ENCODE assay signal across 24 cellular contexts in genomic region chr6:42899871-42900270, GRCh38. TPM values are rescaled to one million over a fixed set of nuclear protein-coding genes. Genes with fewer than 3 reads are reported as not detected.
A peak's percentile ranks its signal among the peaks of the same experiment; 100 is the strongest.
DNase-seq lines count a peak whose midpoint lies in the region; ATAC-seq, FAIRE-seq and TF ChIP-seq lines count a peak whose summit lies in the region.
"Had no signal": no experiment of that assay in that cellular context is flagged by ENCODE, and none has a peak within 500 bp of the region (broad histone marks: within the 10 kb centered on the region; RNA-seq: fewer than 3 reads in every experiment).

No MANE protein-coding gene starts in this region.

- FAIRE-seq in endothelial cell of umbilical vein (lab: Jason Lieb, UNC): peak; percentile 72
- FAIRE-seq: GM12891 had no signal

- intact Hi-C loops in mammary epithelial cell (cut with micrococcal nuclease) (loop anchor here (1.0 to 2.0 kb wide), 6 partner anchors 115 to 363 kb away; partner anchors contain the start of genes KLC4, KLHDC3 and MRPL2), MCF 10A (cut with micrococcal nuclease) (loop anchor here (1.0 to 5.0 kb wide), 3 partner anchors 173 to 597 kb away; no protein-coding TSS in a partner anchor), endothelial cell of umbilical vein (cut with micrococcal nuclease) (loop anchor here (1.0 to 10.0 kb wide), 8 partner anchors 10 to 605 kb away; partner anchors contain the start of genes GNMT and PPP2R5D), tibial artery (cut with DNase I; ENCODE audit: low total_unique reads) (loop anchor here (2.0 to 10.0 kb wide), 2 partner anchors 75 to 243 kb away; partner anchors contain the start of gene PEX6), prostate gland (cut with DNase I) (loop anchor here (5.0 kb wide), 2 partner anchors 82 to 112 kb away; partner anchors contain the start of genes KLHDC3, MEA1 and PPP2R5D)

- no peak overlapping the region for H3K4me3 ChIP-seq in mammary epithelial cell (replicated peaks in 1 of 3; ENCODE audit: insufficient read depth in 1 of 3, low read depth in 2 of 3, low read length in 3 of 3)
- H3K4me3 ChIP-seq in endothelial cell of umbilical vein (replicated peaks in 1 of 3; ENCODE audit: insufficient read depth in 1 of 3, low read depth in 1 of 3, low read length in 3 of 3): no peak overlapping the region
- no peak overlapping the region for H3K4me3 ChIP-seq in tibial artery
- H3K4me3 ChIP-seq in prostate gland: no peak overlapping the region
- H3K4me3 ChIP-seq: breast epithelium, suprapubic skin had no signal

- WGBS in mammary epithelial cell (ENCODE audit: low coverage, missing lambda C conversion rate): 29% methylated on average over 8 of the region's 8 CpGs
- 56% methylated on average over 8 of the region's 8 CpGs for WGBS in prostate gland

- H3K27ac Mint-ChIP-seq in MCF 10A (ENCODE audit: low read depth, unreplicated experiment): no peak overlapping the region
- H3K27ac Mint-ChIP-seq: activated naive CD8-positive, alpha-beta T cell treated with anti-CD3 and anti-CD28 coated beads, Interleukin-2, amount 50 U/mL, for 24 hours; immature natural killer cell had no signal

- H3K4me1 ChIP-seq in mammary epithelial cell (ENCODE audit: insufficient read depth, low read length) (peaks cover 8% of the 10 kb centered on the region), endothelial cell of umbilical vein (ENCODE audit: control insufficient read depth, extremely low read depth, insufficient read depth, low read length) (peaks cover 7% of the 10 kb centered on the region), tibial artery (peaks cover 0 to 24% (median 15%) of the 10 kb centered on the region in 4 donors), prostate gland (replicated peaks) (peaks cover 6% of the 10 kb centered on the region)
- H3K4me1 ChIP-seq: breast epithelium had no signal

- TF ChIP-seq CTCF in mammary epithelial cell (conservative IDR thresholded peaks at IDR 0.05 in 1 of 2, IDR thresholded peaks at IDR 0.05 in 1 of 2; ENCODE audit: extremely low read depth in 1 of 2, insufficient read depth in 1 of 2, low read depth in 1 of 2, low read length in 2 of 2) (no peak), MCF 10A (IDR thresholded peaks at IDR 0.05; ENCODE audit: unreplicated experiment) (no peak), endothelial cell of umbilical vein (IDR thresholded peaks at IDR 0.05; ENCODE audit: extremely low read depth in 1 of 2, insufficient read depth in 1 of 2, low read depth in 1 of 2, low read length in 2 of 2) (no peak), tibial artery (IDR thresholded peaks at IDR 0.05) (no peak), prostate gland (IDR thresholded peaks at IDR 0.05) (no peak)

- H3K36me3 ChIP-seq in mammary epithelial cell (ENCODE audit: insufficient read depth, low read length): no peaks in the 10 kb centered on the region
- no peaks in the 10 kb centered on the region for H3K36me3 ChIP-seq in endothelial cell of umbilical vein (ENCODE audit: control insufficient read depth in 2 of 2, extremely low read depth in 1 of 2, insufficient read depth in 2 of 2, low read length in 2 of 2)
- no peaks in the 10 kb centered on the region for H3K36me3 ChIP-seq in tibial artery
- H3K36me3 ChIP-seq in prostate gland: no peaks in the 10 kb centered on the region
- H3K36me3 ChIP-seq: breast epithelium, suprapubic skin had no signal

- no peak for ATAC-seq in GM18520 (IDR thresholded peaks at IDR 0.05; ENCODE audit: unreplicated experiment)
- ATAC-seq: activated naive CD8-positive, alpha-beta T cell treated with anti-CD3 and anti-CD28 coated beads, Interleukin-2, amount 50 U/mL, for 24 hours had no signal

- H3K79me2 ChIP-seq in mammary epithelial cell (ENCODE audit: insufficient read depth, low read length) (no peaks in the 10 kb centered on the region), endothelial cell of umbilical vein (ENCODE audit: control insufficient read depth, insufficient read depth, low read length) (no peaks in the 10 kb centered on the region)

- in situ Hi-C loops in mammary epithelial cell (cut with MboI; ENCODE audit: low sequenced_read_pairs in 2 of 2): loop anchor here in 1 of 2 donors (10.0 to 25.0 kb wide), 2 partner anchors 235 to 688 kb away; partner anchors contain the start of gene MRPS10

- H3K9ac ChIP-seq in mammary epithelial cell (ENCODE audit: insufficient read depth, low read length): no peak overlapping the region
- no peak overlapping the region for H3K9ac ChIP-seq in endothelial cell of umbilical vein (replicated peaks; ENCODE audit: extremely low read depth, insufficient read depth, low read length)

- no peaks in the 10 kb centered on the region for H3K9me3 ChIP-seq in mammary epithelial cell (replicated peaks; ENCODE audit: insufficient read depth, low read length)
- H3K9me3 ChIP-seq in endothelial cell of umbilical vein (replicated peaks; ENCODE audit: control insufficient read depth, insufficient read depth, low read length): no peaks in the 10 kb centered on the region
- H3K9me3 ChIP-seq in tibial artery: no peaks in the 10 kb centered on the region
- H3K9me3 ChIP-seq in prostate gland: no peaks in the 10 kb centered on the region
- H3K9me3 ChIP-seq: breast epithelium, suprapubic skin had no signal

- no peaks in the 10 kb centered on the region for H3K36me3 Mint-ChIP-seq in MCF 10A (ENCODE audit: insufficient read depth, unreplicated experiment)
- H3K36me3 Mint-ChIP-seq: immature natural killer cell had no signal

- CTCF ChIA-PET in mammary epithelial cell (lab: Charles Lee; ENCODE audit: low non-redundant PET): no interaction called here
- CTCF ChIA-PET in MCF 10A (lab: Yijun Ruan, JAX): interaction anchor here (0.6 to 2.4 kb wide), 14 partner anchors 8 to 1181 kb away, joined by 3 to 12 read pairs (median 4); partner anchors contain the start of genes CNPY3, KLHDC3, MEA1 and PEX6
- CTCF ChIA-PET in endothelial cell of umbilical vein (lab: Charles Lee): interaction anchor here (1.1 to 3.6 kb wide), 10 partner anchors 15 to 434 kb away, joined by 3 to 28 read pairs (median 4); partner anchors contain the start of genes CNPY3, KLHDC3 and MEA1

- H3K4me2 ChIP-seq in mammary epithelial cell (ENCODE audit: insufficient read depth, low read depth, low read length) (no peak overlapping the region), endothelial cell of umbilical vein (ENCODE audit: insufficient read depth, low read length) (peak overlapping the region; percentile 36)

- H3K27me3 Mint-ChIP-seq in MCF 10A (ENCODE audit: insufficient read depth, unreplicated experiment): no peaks in the 10 kb centered on the region
- H3K27me3 Mint-ChIP-seq: activated naive CD8-positive, alpha-beta T cell treated with anti-CD3 and anti-CD28 coated beads, Interleukin-2, amount 50 U/mL, for 24 hours had no signal

- H3K4me3 Mint-ChIP-seq in MCF 10A (ENCODE audit: unreplicated experiment): no peak overlapping the region
- H3K4me3 Mint-ChIP-seq: activated naive CD8-positive, alpha-beta T cell treated with anti-CD3 and anti-CD28 coated beads, Interleukin-2, amount 50 U/mL, for 24 hours; immature natural killer cell had no signal

- POLR2A ChIA-PET in MCF 10A (lab: Yijun Ruan, JAX) (interaction anchor here (1.8 to 4.3 kb wide), 3 partner anchors 9 to 79 kb away, joined by 7 to 23 read pairs (median 16); partner anchors contain the start of genes PEX6 and RPL7L1), endothelial cell of umbilical vein (lab: Charles Lee) (no interaction called here)

- DNase-seq in mammary epithelial cell (no peak), MCF 10A (ENCODE audit: unreplicated experiment) (no peak), NCI-H69 (lab: John Stamatoyannopoulos, UW) (peak; percentile 81), endothelial cell of umbilical vein (ENCODE audit: low read depth, low spot score) (peak; percentile 41), tibial artery (no peak), prostate gland (ENCODE audit: low spot score) (no peak), GF-D8 (lab: John Stamatoyannopoulos, UW) (no peak)
- DNase-seq: activated CD4-positive, alpha-beta T cell treated with anti-CD3 and anti-CD28 coated beads, Interleukin-2, amount 50 U/mL, for 1 hour; activated CD8-positive, alpha-beta memory T cell treated with anti-CD3 and anti-CD28 coated beads, Interleukin-2, amount 50 U/mL, for 48 hours; activated naive CD8-positive, alpha-beta T cell treated with anti-CD3 and anti-CD28 coated beads, Interleukin-2, amount 50 U/mL, for 24 hours; cortex of kidney; DMS153; immature natural killer cell; NCI-H226; nucleus accumbens; retina; T-helper 2 cell had no signal

- no peaks in the 10 kb centered on the region for H3K27me3 ChIP-seq in mammary epithelial cell (ENCODE audit: insufficient read depth, low read length)
- H3K27me3 ChIP-seq in endothelial cell of umbilical vein (ENCODE audit: control insufficient read depth in 2 of 2, insufficient read depth in 2 of 2, low read length in 2 of 2): no peaks in the 10 kb centered on the region
- no peaks in the 10 kb centered on the region for H3K27me3 ChIP-seq in tibial artery
- H3K27me3 ChIP-seq in prostate gland (replicated peaks; ENCODE audit: insufficient read depth): no peaks in the 10 kb centered on the region
- H3K27me3 ChIP-seq: breast epithelium, suprapubic skin had no signal

- peak overlapping the region; percentile 54 for H2AFZ ChIP-seq in mammary epithelial cell (ENCODE audit: low read depth, low read length)
- H2AFZ ChIP-seq in endothelial cell of umbilical vein (ENCODE audit: low read depth, low read length): peak overlapping the region; percentile 77

- H3K4me1 Mint-ChIP-seq in MCF 10A (ENCODE audit: insufficient read depth, unreplicated experiment): peaks cover 14% of the 10 kb centered on the region

- H3K27ac ChIP-seq in mammary epithelial cell (ENCODE audit: insufficient read depth, low read depth, low read length) (no peak overlapping the region), endothelial cell of umbilical vein (ENCODE audit: insufficient read depth, low read depth, low read length) (no peak overlapping the region), tibial artery (peak overlapping the region; percentile 11 to 36), prostate gland (no peak overlapping the region)
- H3K27ac ChIP-seq: breast epithelium, epithelial cell of prostate, suprapubic skin had no signal

- TF ChIP-seq POLR2A in endothelial cell of umbilical vein (IDR thresholded peaks at IDR 0.05; ENCODE audit: low read depth, low read length) (no peak), prostate gland (IDR thresholded peaks at IDR 0.05) (no peak)

- no peaks in the 10 kb centered on the region for H3K9me3 Mint-ChIP-seq in MCF 10A (ENCODE audit: unreplicated experiment)
- H3K9me3 Mint-ChIP-seq: activated naive CD8-positive, alpha-beta T cell treated with anti-CD3 and anti-CD28 coated beads, Interleukin-2, amount 50 U/mL, for 24 hours; immature natural killer cell had no signal

- H4K20me1 ChIP-seq in mammary epithelial cell (ENCODE audit: insufficient read depth, low read length) (no peaks in the 10 kb centered on the region), endothelial cell of umbilical vein (replicated peaks; ENCODE audit: control insufficient read depth, extremely low read depth, insufficient read depth, low read length) (no peaks in the 10 kb centered on the region)

- dilution Hi-C loops in mammary epithelial cell (cut with HindIII; ENCODE audit: low sequenced_read_pairs): no loop called here
- dilution Hi-C loops in endothelial cell of umbilical vein (cut with MboI; ENCODE audit: extremely low pct_ligation_motif_present, low sequenced_read_pairs): no loop called here

- H3K9me1 ChIP-seq in endothelial cell of umbilical vein (replicated peaks; ENCODE audit: control insufficient read depth, extremely low read depth, insufficient read depth, low read length): no peaks in the 10 kb centered on the region

- BruUV-seq in mammary epithelial cell (replicated peaks; lab: Mats Ljungman, UMichigan) (no TSS peak), MCF 10A (replicated peaks; lab: Mats Ljungman, UMichigan) (no TSS peak), endothelial cell of umbilical vein (replicated peaks; lab: Mats Ljungman, UMichigan) (no TSS peak)

RNA-seq across cellular contexts. Expression of gene PTCRA, which starts 16.0 kb away (rescaled TPM):
- total RNA-seq in mammary epithelial cell (not detected), MCF 10A (2022) (not detected in 2 replicates), endothelial cell of umbilical vein (not detected in 2 replicates), prostate gland (not detected)
- polyA plus RNA-seq in mammary epithelial cell (not detected), endothelial cell of umbilical vein (0.13 TPM in 1 of 2 replicates, not detected in the other)
- polyA minus RNA-seq in mammary epithelial cell (not detected), endothelial cell of umbilical vein (0.29 TPM in 1 of 2 replicates, not detected in the other)
- not detected in 2 replicates for polyA plus RNA-seq in endothelial cell of umbilical vein (2011; cell fraction: cytosol; rRNA removed)
- not detected in 2 replicates for polyA plus RNA-seq in endothelial cell of umbilical vein (2011; cell fraction: nucleus; rRNA removed)
- polyA plus RNA-seq in endothelial cell of umbilical vein (2012): not detected in 2 replicates
- not detected for polyA minus RNA-seq in endothelial cell of umbilical vein (2011; cell fraction: cytosol; rRNA and poly(A)+ RNA removed)
- polyA minus RNA-seq in endothelial cell of umbilical vein (2011; cell fraction: nucleus; rRNA and poly(A)+ RNA removed): not detected in 2 replicates
- total RNA-seq: breast epithelium, fibroblast of villous mesenchyme, H4, suprapubic skin had no signal

RNA-seq across cellular contexts. Expression of gene RPL7L1, which starts 20.5 kb away (rescaled TPM):
- total RNA-seq in mammary epithelial cell: 100 to 1,000 TPM; 102 to 106 TPM
- polyA plus RNA-seq in mammary epithelial cell: 51.7 TPM
- 88.3 TPM for polyA minus RNA-seq in mammary epithelial cell
- total RNA-seq in MCF 10A (2022): 121 and 123 TPM in 2 replicates
- total RNA-seq in endothelial cell of umbilical vein: 94.4 and 103 TPM in 2 replicates
- polyA plus RNA-seq in endothelial cell of umbilical vein: 31.1 and 36.9 TPM in 2 replicates
- 45.1 and 46.4 TPM in 2 replicates for polyA plus RNA-seq in endothelial cell of umbilical vein (2011; cell fraction: cytosol; rRNA removed)
- 22.7 and 29.3 TPM in 2 replicates for polyA plus RNA-seq in endothelial cell of umbilical vein (2011; cell fraction: nucleus; rRNA removed)
- 76.1 and 116 TPM in 2 replicates for polyA plus RNA-seq in endothelial cell of umbilical vein (2012)
- polyA minus RNA-seq in endothelial cell of umbilical vein: 48.1 and 48.9 TPM in 2 replicates
- polyA minus RNA-seq in endothelial cell of umbilical vein (2011; cell fraction: cytosol; rRNA and poly(A)+ RNA removed): 47.2 TPM
- 33.2 and 38.6 TPM in 2 replicates for polyA minus RNA-seq in endothelial cell of umbilical vein (2011; cell fraction: nucleus; rRNA and poly(A)+ RNA removed)
- 10 to 100 TPM; 79.0 to 79.8 TPM for total RNA-seq in prostate gland

RNA-seq across cellular contexts. Expression of gene CNPY3, which starts 29.4 kb away (rescaled TPM):
- total RNA-seq in mammary epithelial cell (10 to 100 TPM; 30.6 to 33.0 TPM), MCF 10A (2022) (21.9 and 22.5 TPM in 2 replicates), endothelial cell of umbilical vein (43.3 and 53.1 TPM in 2 replicates), prostate gland (10 to 100 TPM; 52.3 to 68.5 TPM)
- polyA plus RNA-seq in mammary epithelial cell (36.5 TPM), endothelial cell of umbilical vein (40.8 and 46.4 TPM in 2 replicates)
- polyA minus RNA-seq in mammary epithelial cell (29.0 TPM), endothelial cell of umbilical vein (28.2 and 31.4 TPM in 2 replicates)
- 49.1 and 51.6 TPM in 2 replicates for polyA plus RNA-seq in endothelial cell of umbilical vein (2011; cell fraction: cytosol; rRNA removed)
- 31.4 and 34.4 TPM in 2 replicates for polyA plus RNA-seq in endothelial cell of umbilical vein (2011; cell fraction: nucleus; rRNA removed)
- polyA plus RNA-seq in endothelial cell of umbilical vein (2012): 27.0 and 33.6 TPM in 2 replicates
- 21.9 TPM for polyA minus RNA-seq in endothelial cell of umbilical vein (2011; cell fraction: cytosol; rRNA and poly(A)+ RNA removed)
- 7.0 and 9.2 TPM in 2 replicates for polyA minus RNA-seq in endothelial cell of umbilical vein (2011; cell fraction: nucleus; rRNA and poly(A)+ RNA removed)

Comparison
In these comparisons a context has a peak if more than half of its experiments do, and no peak if none do; other contexts are left out.
1. DNase-seq: peak in NCI-H69 (single experiment) and endothelial cell of umbilical vein (single experiment); none in mammary epithelial cell (single experiment), MCF 10A (single experiment), tibial artery (0 of 2), prostate gland (single experiment) and GF-D8 (single experiment).
2. H3K27ac ChIP-seq: peak in tibial artery (2 of 2); none in mammary epithelial cell (single experiment), endothelial cell of umbilical vein (single experiment) and prostate gland (0 of 2).